In genomic region chr21:36265431-36265830, GRCh38 we compare ENCODE assay signal across 20 cellular contexts. TPM values are rescaled to one million over a fixed set of nuclear protein-coding genes. Genes with fewer than 3 reads are reported as not detected.
DNase-seq lines count a peak whose midpoint lies in the region; ATAC-seq and TF ChIP-seq lines count a peak whose summit lies in the region.
"Had no signal": no experiment of that assay in that cellular context is flagged by ENCODE, and none has a peak within 500 bp of the region (broad histone marks: within the 10 kb centered on the region; RNA-seq: fewer than 3 reads in every experiment).

No MANE protein-coding gene starts in this region.

- 84 to 95% (median 91%) methylated on average over 9 of the region's 9 CpGs for whole genome bisulfite sequencing in spleen, 5 donors

- CTCF ChIA-PET in activated CD4-positive, alpha-beta memory T cell treated with anti-CD3 and anti-CD28 coated beads, Interleukin-2, amount 10 ng/mL, durations not matched to agents 7 days and 5 days (lab: Charles Lee): no interaction called here

- TF ChIP-seq POLR2A in spleen (IDR thresholded peaks at IDR 0.05): no peak

- no peaks in the 10 kb centered on the region for H3K27me3 Mint-ChIP-seq in naive thymus-derived CD8-positive, alpha-beta T cell
- no peaks in the 10 kb centered on the region for H3K27me3 Mint-ChIP-seq in activated CD4-positive, alpha-beta memory T cell treated with anti-CD3 and anti-CD28 coated beads, Interleukin-2, amount 10 ng/mL, durations not matched to agents 7 days and 5 days

- H3K4me3 ChIP-seq in spleen: no peak overlapping the region

- H3K4me3 Mint-ChIP-seq in naive thymus-derived CD8-positive, alpha-beta T cell: no peak overlapping the region
- H3K4me3 Mint-ChIP-seq in activated CD4-positive, alpha-beta memory T cell treated with anti-CD3 and anti-CD28 coated beads, Interleukin-2, amount 10 ng/mL, durations not matched to agents 7 days and 5 days: no peak overlapping the region
- H3K4me3 Mint-ChIP-seq: CD8-positive, alpha-beta T cell had no signal

- no peak for TF ChIP-seq CTCF in spleen (IDR thresholded peaks at IDR 0.05 in 8 of 11, conservative IDR thresholded peaks at IDR 0.05 in 3 of 11)

- H3K4me1 ChIP-seq in spleen: peaks cover 4 to 38% (median 11%) of the 10 kb centered on the region in 6 donors

- POLR2A ChIA-PET in naive thymus-derived CD8-positive, alpha-beta T cell (lab: Charles Lee): no interaction called here
- POLR2A ChIA-PET in activated CD4-positive, alpha-beta memory T cell treated with anti-CD3 and anti-CD28 coated beads, Interleukin-2, amount 10 ng/mL, durations not matched to agents 7 days and 5 days (lab: Charles Lee): interaction anchor here (1.4 kb wide), 2 partner anchors 33 to 54 kb away, joined by 4 read pairs; partner anchors contain the start of gene MORC3

- peaks cover 0 to 6% (median 0%) of the 10 kb centered on the region in 8 donors for H3K9me3 ChIP-seq in spleen

- no peak overlapping the region for H3K27ac ChIP-seq in spleen
- H3K27ac ChIP-seq: 22Rv1, KMS-11 had no signal

- peaks cover 3 to 13% (median 4%) of the 10 kb centered on the region in 4 donors for H3K4me1 Mint-ChIP-seq in naive thymus-derived CD8-positive, alpha-beta T cell
- H3K4me1 Mint-ChIP-seq in activated CD4-positive, alpha-beta memory T cell treated with anti-CD3 and anti-CD28 coated beads, Interleukin-2, amount 10 ng/mL, durations not matched to agents 7 days and 5 days: peaks cover 4% of the 10 kb centered on the region

- no peak for ATAC-seq in naive thymus-derived CD8-positive, alpha-beta T cell
- no peak for ATAC-seq in esophagus mucosa
- ATAC-seq: CD8-positive, alpha-beta T cell had no signal

- peaks cover 0 to 30% (median 19%) of the 10 kb centered on the region in 3 donors for H3K36me3 Mint-ChIP-seq in naive thymus-derived CD8-positive, alpha-beta T cell
- H3K36me3 Mint-ChIP-seq in activated CD4-positive, alpha-beta memory T cell treated with anti-CD3 and anti-CD28 coated beads, Interleukin-2, amount 10 ng/mL, durations not matched to agents 7 days and 5 days (ENCODE audit: low read depth): peaks cover 19% of the 10 kb centered on the region

- no peaks in the 10 kb centered on the region for H3K27me3 ChIP-seq in spleen (replicated peaks in 1 of 7)

- peak; percentile 20 for DNase-seq in NCI-H2107 treated with DMSO at 0.1 percent for 48 hours (lab: John Stamatoyannopoulos, UW; ENCODE audit: unreplicated experiment)
- no peak for DNase-seq in NCI-H2107 (lab: John Stamatoyannopoulos, UW)
- DNase-seq in NCI-H524 treated with DMSO at 0.1 percent for 48 hours (lab: John Stamatoyannopoulos, UW): peak; percentile 48
- DNase-seq in cerebellum (ENCODE audit: low spot score): peak; percentile 21
- DNase-seq in spleen: peak; percentile 55
- DNase-seq in naive thymus-derived CD8-positive, alpha-beta T cell: no peak
- DNase-seq in activated CD4-positive, alpha-beta memory T cell treated with anti-CD3 and anti-CD28 coated beads, Interleukin-2, amount 10 ng/mL, durations not matched to agents 7 days and 5 days: no peak
- DNase-seq: Calu3; CD8-positive, alpha-beta T cell; DMS153; NCI-H1105; NCI-H146; NCI-H2029 treated with DMSO at 0.1 percent for 48 hours; NCI-H2227 treated with DMSO at 0.1 percent for 48 hours; NCI-H510A; NCI-H82; OCI-M1 had no signal

- no peak overlapping the region for H3K27ac Mint-ChIP-seq in naive thymus-derived CD8-positive, alpha-beta T cell
- H3K27ac Mint-ChIP-seq in activated CD4-positive, alpha-beta memory T cell treated with anti-CD3 and anti-CD28 coated beads, Interleukin-2, amount 10 ng/mL, durations not matched to agents 7 days and 5 days: no peak overlapping the region
- H3K27ac Mint-ChIP-seq: CD8-positive, alpha-beta T cell had no signal

- no peaks in the 10 kb centered on the region for H3K9me3 Mint-ChIP-seq in naive thymus-derived CD8-positive, alpha-beta T cell
- no peaks in the 10 kb centered on the region for H3K9me3 Mint-ChIP-seq in activated CD4-positive, alpha-beta memory T cell treated with anti-CD3 and anti-CD28 coated beads, Interleukin-2, amount 10 ng/mL, durations not matched to agents 7 days and 5 days
- H3K9me3 Mint-ChIP-seq: CD8-positive, alpha-beta T cell had no signal

- intact Hi-C loops in spleen (cut with DNase I; ENCODE audit: low total_unique reads): no loop called here

- peaks cover 3 to 95% (median 29%) of the 10 kb centered on the region in 6 donors for H3K36me3 ChIP-seq in spleen

RNA-seq across cellular contexts. Expression of gene MORC3, which starts 54.6 kb away (rescaled TPM):
- total RNA-seq in cerebellum (72.5 TPM), spleen (10 to 100 TPM; 45.1 to 57.6 (median 52.6) TPM), esophagus mucosa (28.8 TPM)
- polyA plus RNA-seq in spleen: 10 to 100 TPM; 14.8 to 18.1 (median 15.5) TPM
- 10 to 100 TPM; 80.7 to 93.6 TPM for total RNA-seq in naive thymus-derived CD8-positive, alpha-beta T cell
- polyA plus RNA-seq in naive thymus-derived CD8-positive, alpha-beta T cell: 10 to 100 TPM; 21.6 to 30.3 (median 27.7) TPM
- total RNA-seq in activated CD4-positive, alpha-beta memory T cell treated with anti-CD3 and anti-CD28 coated beads, Interleukin-2, amount 10 ng/mL, durations not matched to agents 7 days and 5 days: 10 to 100 TPM; 43.6 to 44.3 TPM

Comparison
In these comparisons a context has a peak if more than half of its experiments do, and no peak if none do; other contexts are left out.
1. DNase-seq: peak in NCI-H2107 treated with DMSO at 0.1 percent for 48 hours (single experiment), NCI-H524 treated with DMSO at 0.1 percent for 48 hours (single experiment), cerebellum (single experiment) and spleen (single experiment); none in NCI-H2107 (single experiment), naive thymus-derived CD8-positive, alpha-beta T cell (0 of 10) and activated CD4-positive, alpha-beta memory T cell treated with anti-CD3 and anti-CD28 coated beads, Interleukin-2, amount 10 ng/mL, durations not matched to agents 7 days and 5 days (single experiment).